2 cellular contexts compared by ENCODE assay signal in genomic region chr20:36818831-36819230, GRCh38.
TF ChIP-seq lines count a peak whose summit lies in the region.

No MANE protein-coding gene starts in this region.

TF ChIP-seq in SK-N-SH, 30 proteins besides CTCF, POLR2A, EP300 and RAD21 (continued from another document):
- TF ChIP-seq IRF3 (IDR thresholded peaks at IDR 0.05; ENCODE audit: low read depth, low read length) (no peak), USF1 (IDR thresholded peaks at IDR 0.05; ENCODE audit: borderline replicate concordance, low read depth) (no peak), ZBTB33 (IDR thresholded peaks at IDR 0.05; ENCODE audit: borderline replicate concordance, low read depth) (no peak)

TF ChIP-seq in SK-N-SH treated with all-trans-retinoic acid at 6 μM for 48 hours, 23 proteins besides CTCF, POLR2A, EP300 and RAD21 (continued from another document):
- TF ChIP-seq, protein P1, sequence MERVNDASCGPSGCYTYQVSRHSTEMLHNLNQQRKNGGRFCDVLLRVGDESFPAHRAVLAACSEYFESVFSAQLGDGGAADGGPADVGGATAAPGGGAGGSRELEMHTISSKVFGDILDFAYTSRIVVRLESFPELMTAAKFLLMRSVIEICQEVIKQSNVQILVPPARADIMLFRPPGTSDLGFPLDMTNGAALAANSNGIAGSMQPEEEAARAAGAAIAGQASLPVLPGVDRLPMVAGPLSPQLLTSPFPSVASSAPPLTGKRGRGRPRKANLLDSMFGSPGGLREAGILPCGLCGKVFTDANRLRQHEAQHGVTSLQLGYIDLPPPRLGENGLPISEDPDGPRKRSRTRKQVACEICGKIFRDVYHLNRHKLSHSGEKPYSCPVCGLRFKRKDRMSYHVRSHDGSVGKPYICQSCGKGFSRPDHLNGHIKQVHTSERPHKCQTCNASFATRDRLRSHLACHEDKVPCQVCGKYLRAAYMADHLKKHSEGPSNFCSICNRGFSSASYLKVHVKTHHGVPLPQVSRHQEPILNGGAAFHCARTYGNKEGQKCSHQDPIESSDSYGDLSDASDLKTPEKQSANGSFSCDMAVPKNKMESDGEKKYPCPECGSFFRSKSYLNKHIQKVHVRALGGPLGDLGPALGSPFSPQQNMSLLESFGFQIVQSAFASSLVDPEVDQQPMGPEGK (CRISPR knock-in tag; IDR thresholded peaks at IDR 0.05; ENCODE audit: borderline replicate concordance): no peak
- TF ChIP-seq RARB (CRISPR knock-in tag; IDR thresholded peaks at IDR 0.05) (no peak), TSHZ2 (CRISPR knock-in tag; IDR thresholded peaks at IDR 0.05) (no peak), ZC3H10 (CRISPR knock-in tag; IDR thresholded peaks at IDR 0.05) (no peak), TOX (CRISPR knock-in tag; IDR thresholded peaks at IDR 0.05; ENCODE audit: borderline replicate concordance) (no peak), PPARA (CRISPR knock-in tag; IDR thresholded peaks at IDR 0.05; ENCODE audit: borderline replicate concordance) (no peak), ZFP30 (CRISPR knock-in tag; IDR thresholded peaks at IDR 0.05) (no peak)
- TF ChIP-seq, protein P2, sequence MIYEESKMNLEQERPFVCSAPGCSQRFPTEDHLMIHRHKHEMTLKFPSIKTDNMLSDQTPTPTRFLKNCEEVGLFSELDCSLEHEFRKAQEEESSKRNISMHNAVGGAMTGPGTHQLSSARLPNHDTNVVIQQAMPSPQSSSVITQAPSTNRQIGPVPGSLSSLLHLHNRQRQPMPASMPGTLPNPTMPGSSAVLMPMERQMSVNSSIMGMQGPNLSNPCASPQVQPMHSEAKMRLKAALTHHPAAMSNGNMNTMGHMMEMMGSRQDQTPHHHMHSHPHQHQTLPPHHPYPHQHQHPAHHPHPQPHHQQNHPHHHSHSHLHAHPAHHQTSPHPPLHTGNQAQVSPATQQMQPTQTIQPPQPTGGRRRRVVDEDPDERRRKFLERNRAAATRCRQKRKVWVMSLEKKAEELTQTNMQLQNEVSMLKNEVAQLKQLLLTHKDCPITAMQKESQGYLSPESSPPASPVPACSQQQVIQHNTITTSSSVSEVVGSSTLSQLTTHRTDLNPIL (CRISPR knock-in tag; IDR thresholded peaks at IDR 0.05; ENCODE audit: low read depth): no peak
